8 cellular contexts compared by ENCODE assay signal in genomic region chrX:153900806-153901752, GRCh38. TPM values are rescaled to one million over a fixed set of nuclear protein-coding genes. Genes with fewer than 3 reads are reported as not detected.
DNase-seq lines count a peak whose midpoint lies in the region; ATAC-seq, FAIRE-seq and TF ChIP-seq lines count a peak whose summit lies in the region.

No MANE protein-coding gene starts in this region.

- H3K27ac Mint-ChIP-seq in WTC11 (no peak overlapping the region), neural progenitor cell (peak overlapping the region; percentile 65)

- H2BK20ac ChIP-seq in H1 (ENCODE audit: low read length), result no peak overlapping the region

- TF ChIP-seq EP300 in H1 (IDR thresholded peaks at IDR 0.05; ENCODE audit: borderline replicate concordance in 1 of 2, low read depth in 2 of 2, low read length in 2 of 2), result no peak

- DNase-seq in activated gamma-delta T cell treated with Interleukin-2 at 50 U/mL for 16 hours (peak; percentile 53), activated gamma-delta T cell (lab: John Stamatoyannopoulos, UW) (no peak), NCI-H2107 (lab: John Stamatoyannopoulos, UW) (peak; percentile 57), WTC11 (ENCODE audit: low spot score) (no peak), H1 (ENCODE audit: low read depth in 1 of 2, low spot score in 2 of 2) (no peak), neural progenitor cell (ENCODE audit: low spot score) (peak; percentile 35), frontal cortex (ENCODE audit: low spot score in 2 of 2) (no peak)

- H3K27ac ChIP-seq in H1 (ENCODE audit: low read depth, low read length) (no peak overlapping the region), neural progenitor cell (no peak overlapping the region)

- no peak overlapping the region for H4K5ac ChIP-seq in H1 (ENCODE audit: insufficient read length, low read depth, low read length)

- H2BK5ac ChIP-seq in H1 (ENCODE audit: low read depth, low read length), result peak overlapping the region; percentile 78

- H3K9ac ChIP-seq in H1 (replicated peaks in 1 of 4; ENCODE audit: extremely low read depth in 1 of 4, low read depth in 3 of 4, low read length in 3 of 4), result no peak overlapping the region
- no peak overlapping the region for H3K9ac ChIP-seq in neural progenitor cell

- H3K36me3 Mint-ChIP-seq in WTC11 (no peaks in the 10 kb centered on the region), neural progenitor cell (no peaks in the 10 kb centered on the region)

- POLR2A ChIA-PET in WTC11 (lab: Charles Lee), result no interaction called here
- POLR2A ChIA-PET in H1 (lab: Charles Lee; ENCODE audit: partially characterized antibody), result interaction anchor here (0.6 to 0.9 kb wide), 2 partner anchors 18 to 429 kb away, joined by 3 to 4 read pairs; no protein-coding TSS in a partner anchor

- no peak overlapping the region for H2BK15ac ChIP-seq in H1 (ENCODE audit: low read length)

- 57 to 95% methylated on average over 4 to 15 of the region's 26 CpGs for WGBS in H1 (ENCODE audit: extremely low coverage in 1 of 2, insufficient coverage in 1 of 2, insufficient read length in 1 of 2, insufficient replicate concordance in 2 of 2, low coverage in 1 of 2, low lambda C conversion rate in 2 of 2, missing lambda C conversion rate in 1 of 2), 2 experiments

- H2AFZ ChIP-seq in H1 (ENCODE audit: low read length) (no peak overlapping the region), neural progenitor cell (replicated peaks) (no peak overlapping the region)

- H3K9me3 Mint-ChIP-seq in WTC11 (no peaks in the 10 kb centered on the region), neural progenitor cell (peaks cover 20% of the 10 kb centered on the region)

- no peaks in the 10 kb centered on the region for H3K79me1 ChIP-seq in H1 (ENCODE audit: low read depth, low read length)

- CTCF ChIA-PET in WTC11 (lab: Charles Lee), result interaction anchor here (0.9 to 1.6 kb wide), 4 partner anchors 8 to 46 kb away, joined by 3 to 4 read pairs (median 4); no protein-coding TSS in a partner anchor
- CTCF ChIA-PET in H1 (lab: Charles Lee; ENCODE audit: partially characterized antibody), result interaction anchor here (0.8 to 1.6 kb wide), 5 partner anchors 9 to 46 kb away, joined by 3 to 6 read pairs (median 4); no protein-coding TSS in a partner anchor

- peaks cover 3% of the 10 kb centered on the region; the same call in 1 of the 2 replicates for H3K23me2 ChIP-seq in H1 (ENCODE audit: low read depth, low read length)

- no peaks in the 10 kb centered on the region for H3K36me3 ChIP-seq in H1 (ENCODE audit: control insufficient read depth in 2 of 4, insufficient read depth in 4 of 4, low read length in 3 of 4)
- H3K36me3 ChIP-seq in neural progenitor cell, result no peaks in the 10 kb centered on the region

- peaks cover 0 to 12% (median 0%) of the 10 kb centered on the region in 4 experiments; a peak in 1 of 7 replicates for H3K4me1 ChIP-seq in H1 (replicated peaks in 1 of 4; ENCODE audit: control insufficient read depth in 3 of 4, insufficient read depth in 4 of 4, low read length in 3 of 4)
- H3K4me1 ChIP-seq in neural progenitor cell, result peaks cover 3% of the 10 kb centered on the region

- H3K4me3 Mint-ChIP-seq in WTC11, result no peak overlapping the region
- peak overlapping the region; percentile 58 for H3K4me3 Mint-ChIP-seq in neural progenitor cell

- no peak overlapping the region for H3K4me3 ChIP-seq in H1 (ENCODE audit: extremely low read depth in 1 of 4, insufficient read depth in 2 of 4, low read depth in 3 of 4, low read length in 4 of 4)
- no peak overlapping the region for H3K4me3 ChIP-seq in neural progenitor cell

- H3K9me3 ChIP-seq in H1 (ENCODE audit: insufficient read depth in 2 of 2, low read depth in 1 of 2, low read length in 1 of 2), result no peaks in the 10 kb centered on the region
- H3K9me3 ChIP-seq in neural progenitor cell (ENCODE audit: low read depth), result no peaks in the 10 kb centered on the region

- H4K8ac ChIP-seq in H1 (ENCODE audit: extremely low read depth, insufficient read depth, low read length), result no peak overlapping the region

- H3K14ac ChIP-seq in H1 (ENCODE audit: insufficient read length), result no peak overlapping the region

- H3K4me1 Mint-ChIP-seq in WTC11 (peaks cover 23% of the 10 kb centered on the region), neural progenitor cell (peaks cover 18% of the 10 kb centered on the region)

- H3K79me2 ChIP-seq in H1 (ENCODE audit: control insufficient read depth in 1 of 2, insufficient read depth in 2 of 2, low read length in 2 of 2) (no peaks in the 10 kb centered on the region), neural progenitor cell (ENCODE audit: low read depth) (no peaks in the 10 kb centered on the region)

- H4K91ac ChIP-seq in H1 (replicated peaks; ENCODE audit: insufficient read length, low read length), result peak overlapping the region; percentile 95

- H3K27me3 ChIP-seq in H1 (replicated peaks in 1 of 4; ENCODE audit: control insufficient read depth in 3 of 4, extremely low read depth in 1 of 4, insufficient read depth in 3 of 4, low read length in 3 of 4) (no peaks in the 10 kb centered on the region), neural progenitor cell (no peaks in the 10 kb centered on the region)

- ATAC-seq in HG02763 (IDR thresholded peaks at IDR 0.05; ENCODE audit: unreplicated experiment) (peak; percentile 63), WTC11 (peak; percentile 53)

- TF ChIP-seq CTCF in WTC11 (IDR thresholded peaks at IDR 0.05) (no peak), H1 (IDR thresholded peaks at IDR 0.05; ENCODE audit: control extremely low read depth in 1 of 3, insufficient read depth in 1 of 3, low read depth in 1 of 3, low read length in 3 of 3) (no peak), neural progenitor cell (IDR thresholded peaks at IDR 0.05) (no peak)

- no peak overlapping the region for H2AK5ac ChIP-seq in H1 (ENCODE audit: low read depth, low read length)

- no peak for TF ChIP-seq RAD21 in H1 (IDR thresholded peaks at IDR 0.05 in 1 of 2, conservative IDR thresholded peaks at IDR 0.05 in 1 of 2; ENCODE audit: low read depth in 2 of 2, low read length in 2 of 2)

- no peak overlapping the region; the same call in 1 of the 2 replicates for H3K18ac ChIP-seq in H1 (ENCODE audit: extremely low read depth, low read length)

- no peaks in the 10 kb centered on the region for H3K27me3 Mint-ChIP-seq in WTC11 (ENCODE audit: low read depth)
- peaks cover 6% of the 10 kb centered on the region for H3K27me3 Mint-ChIP-seq in neural progenitor cell (ENCODE audit: insufficient read depth, low read depth)

- H2BK12ac ChIP-seq in H1 (ENCODE audit: low read depth, low read length), result peak overlapping the region; percentile 95; the same call in 1 of the 2 replicates

- no peak overlapping the region for H3K56ac ChIP-seq in H1 (replicated peaks; ENCODE audit: insufficient read length, low read depth, low read length)

- no peak for FAIRE-seq in H1 (lab: Jason Lieb, UNC)
- FAIRE-seq in frontal cortex (lab: Jason Lieb, UNC), result no peak

- H2BK120ac ChIP-seq in H1 (replicated peaks; ENCODE audit: low read depth, low read length), result no peak overlapping the region

- no peak overlapping the region for H3K23ac ChIP-seq in H1 (ENCODE audit: insufficient read length)

- H3K4me2 ChIP-seq in H1 (ENCODE audit: insufficient read depth in 1 of 2, low read depth in 2 of 2, low read length in 2 of 2), result no peak overlapping the region
- no peak overlapping the region for H3K4me2 ChIP-seq in neural progenitor cell

- H3K4ac ChIP-seq in H1 (replicated peaks; ENCODE audit: insufficient read length, low read depth, low read length), result no peak overlapping the region

- H3F3A ChIP-seq in neural progenitor cell (ENCODE audit: low read depth), result no peaks in the 10 kb centered on the region

- H4K20me1 ChIP-seq in H1 (replicated peaks in 1 of 2; ENCODE audit: control insufficient read depth in 1 of 2, insufficient read depth in 2 of 2, low read length in 2 of 2), result peaks cover 0 to 4% of the 10 kb centered on the region in 2 experiments
- no peaks in the 10 kb centered on the region for H4K20me1 ChIP-seq in neural progenitor cell (ENCODE audit: low read depth)

- no peak for TF ChIP-seq POLR2A in H1 (IDR thresholded peaks at IDR 0.05; ENCODE audit: control extremely low read depth in 1 of 2, low read depth in 2 of 2, low read length in 2 of 2)

RNA-seq across cellular contexts. Expression of gene AVPR2, which starts 3.4 kb away (rescaled TPM):
- total RNA-seq in WTC11 (2021), result 0.11 TPM in 1 of 3 replicates, not detected in the others
- not detected in 2 replicates for total RNA-seq in H1 (2021; fragmentation: NEBNext Ultra II Directional; extraction: Animal tissue kit (Norgen Biotek cat#: 25700))
- 0.08 and 0.09 TPM in 2 replicates for polyA plus RNA-seq in H1 (2011; rRNA removed)
- 0.06 TPM for polyA plus RNA-seq in H1 (2011; cell fraction: cytosol; rRNA removed)
- 0.14 TPM for polyA plus RNA-seq in H1 (2011; cell fraction: nucleus; rRNA removed)
- 0.25 to 0.54 TPM (median 0.35 TPM) in 3 of 4 replicates, not detected in the other for polyA plus RNA-seq in H1 (2012, experiment 1 of 2)
- 0.14 TPM for polyA plus RNA-seq in H1 (2012, experiment 2 of 2)
- 0.10 TPM for polyA plus RNA-seq in H1 (2013, experiment 1 of 2)
- polyA plus RNA-seq in H1 (2013, experiment 2 of 2), result 0.13 TPM
- 0.15 TPM in 1 of 2 replicates, not detected in the other for polyA minus RNA-seq in H1 (2011; rRNA and poly(A)+ RNA removed)
- polyA minus RNA-seq in H1 (2011; cell fraction: cytosol; rRNA and poly(A)+ RNA removed), result not detected
- polyA minus RNA-seq in H1 (2011; cell fraction: nucleus; rRNA and poly(A)+ RNA removed), result not detected
- not detected in 2 replicates for total RNA-seq in neural progenitor cell (ENCODE audit: low replicate concordance)
- not detected for total RNA-seq in frontal cortex

RNA-seq across cellular contexts. Expression of gene L1CAM, which starts 15.1 kb away (rescaled TPM):
- 40.2 to 55.2 TPM (median 49.4 TPM) in 3 replicates for total RNA-seq in WTC11 (2021)
- total RNA-seq in H1 (2021; fragmentation: NEBNext Ultra II Directional; extraction: Animal tissue kit (Norgen Biotek cat#: 25700)), result 38.7 and 43.0 TPM in 2 replicates
- polyA plus RNA-seq in H1 (2011; rRNA removed), result 11.0 and 16.4 TPM in 2 replicates
- polyA plus RNA-seq in H1 (2011; cell fraction: cytosol; rRNA removed), result 9.1 TPM
- 32.6 TPM for polyA plus RNA-seq in H1 (2011; cell fraction: nucleus; rRNA removed)
- polyA plus RNA-seq in H1 (2012, experiment 1 of 2), result 22.4 to 29.0 TPM (median 26.2 TPM) in 4 replicates
- 15.9 TPM for polyA plus RNA-seq in H1 (2012, experiment 2 of 2)
- polyA plus RNA-seq in H1 (2013, experiment 1 of 2), result 54.0 TPM
- polyA plus RNA-seq in H1 (2013, experiment 2 of 2), result 46.2 TPM
- polyA minus RNA-seq in H1 (2011; rRNA and poly(A)+ RNA removed), result 13.0 and 18.6 TPM in 2 replicates
- polyA minus RNA-seq in H1 (2011; cell fraction: cytosol; rRNA and poly(A)+ RNA removed), result 21.0 TPM
- polyA minus RNA-seq in H1 (2011; cell fraction: nucleus; rRNA and poly(A)+ RNA removed), result 12.7 TPM
- 0.49 and 1.7 TPM in 2 replicates for total RNA-seq in neural progenitor cell (ENCODE audit: low replicate concordance)
- total RNA-seq in frontal cortex, result 101 TPM

RNA-seq across cellular contexts. Expression of gene ARHGAP4, which starts 25.0 kb away (rescaled TPM):
- total RNA-seq in WTC11 (2021) (52.1 to 66.9 TPM (median 65.3 TPM) in 3 replicates), neural progenitor cell (ENCODE audit: low replicate concordance) (5.1 and 17.9 TPM in 2 replicates), frontal cortex (5.7 TPM)
- total RNA-seq in H1 (2021; fragmentation: NEBNext Ultra II Directional; extraction: Animal tissue kit (Norgen Biotek cat#: 25700)), result 25.9 and 26.0 TPM in 2 replicates
- polyA plus RNA-seq in H1 (2011; rRNA removed), result 23.9 and 42.4 TPM in 2 replicates
- 27.6 TPM for polyA plus RNA-seq in H1 (2011; cell fraction: cytosol; rRNA removed)
- 149 TPM for polyA plus RNA-seq in H1 (2011; cell fraction: nucleus; rRNA removed)
- polyA plus RNA-seq in H1 (2012, experiment 1 of 2), result 10.6 to 29.1 TPM (median 24.4 TPM) in 4 replicates
- polyA plus RNA-seq in H1 (2012, experiment 2 of 2), result 21.7 TPM
- polyA plus RNA-seq in H1 (2013, experiment 1 of 2), result 27.8 TPM
- 26.3 TPM for polyA plus RNA-seq in H1 (2013, experiment 2 of 2)
- polyA minus RNA-seq in H1 (2011; rRNA and poly(A)+ RNA removed), result 9.9 and 11.1 TPM in 2 replicates
- 32.3 TPM for polyA minus RNA-seq in H1 (2011; cell fraction: cytosol; rRNA and poly(A)+ RNA removed)
- polyA minus RNA-seq in H1 (2011; cell fraction: nucleus; rRNA and poly(A)+ RNA removed), result 31.3 TPM

RNA-seq across cellular contexts. Expression of gene NAA10, which starts 33.8 kb away (rescaled TPM):
- total RNA-seq in WTC11 (2021) (97.1 to 107 TPM (median 101 TPM) in 3 replicates), neural progenitor cell (ENCODE audit: low replicate concordance) (55.5 and 113 TPM in 2 replicates), frontal cortex (21.6 TPM)
- total RNA-seq in H1 (2021; fragmentation: NEBNext Ultra II Directional; extraction: Animal tissue kit (Norgen Biotek cat#: 25700)), result 98.1 and 98.8 TPM in 2 replicates
- 80.4 and 119 TPM in 2 replicates for polyA plus RNA-seq in H1 (2011; rRNA removed)
- polyA plus RNA-seq in H1 (2011; cell fraction: cytosol; rRNA removed), result 119 TPM
- 118 TPM for polyA plus RNA-seq in H1 (2011; cell fraction: nucleus; rRNA removed)
- 97.2 to 140 TPM (median 123 TPM) in 4 replicates for polyA plus RNA-seq in H1 (2012, experiment 1 of 2)
- 131 TPM for polyA plus RNA-seq in H1 (2012, experiment 2 of 2)
- 119 TPM for polyA plus RNA-seq in H1 (2013, experiment 1 of 2)
- 110 TPM for polyA plus RNA-seq in H1 (2013, experiment 2 of 2)
- polyA minus RNA-seq in H1 (2011; rRNA and poly(A)+ RNA removed), result 52.7 and 54.6 TPM in 2 replicates
- 42.9 TPM for polyA minus RNA-seq in H1 (2011; cell fraction: cytosol; rRNA and poly(A)+ RNA removed)
- polyA minus RNA-seq in H1 (2011; cell fraction: nucleus; rRNA and poly(A)+ RNA removed), result 50.2 TPM

RNA-seq across cellular contexts. Expression of gene RENBP, which starts 43.4 kb away (rescaled TPM):
- total RNA-seq in WTC11 (2021) (14.0 to 18.6 TPM (median 16.2 TPM) in 3 replicates), neural progenitor cell (ENCODE audit: low replicate concordance) (5.4 and 9.3 TPM in 2 replicates), frontal cortex (2.4 TPM)
- 11.9 and 12.4 TPM in 2 replicates for total RNA-seq in H1 (2021; fragmentation: NEBNext Ultra II Directional; extraction: Animal tissue kit (Norgen Biotek cat#: 25700))
- polyA plus RNA-seq in H1 (2011; rRNA removed), result 21.8 and 26.5 TPM in 2 replicates
- polyA plus RNA-seq in H1 (2011; cell fraction: cytosol; rRNA removed), result 27.0 TPM
- 34.6 TPM for polyA plus RNA-seq in H1 (2011; cell fraction: nucleus; rRNA removed)
- 10.0 to 21.2 TPM (median 17.8 TPM) in 4 replicates for polyA plus RNA-seq in H1 (2012, experiment 1 of 2)
- 7.8 TPM for polyA plus RNA-seq in H1 (2012, experiment 2 of 2)
- polyA plus RNA-seq in H1 (2013, experiment 1 of 2), result 6.4 TPM
- 4.9 TPM for polyA plus RNA-seq in H1 (2013, experiment 2 of 2)
- 5.5 and 9.2 TPM in 2 replicates for polyA minus RNA-seq in H1 (2011; rRNA and poly(A)+ RNA removed)
- polyA minus RNA-seq in H1 (2011; cell fraction: cytosol; rRNA and poly(A)+ RNA removed), result 4.0 TPM
- 6.6 TPM for polyA minus RNA-seq in H1 (2011; cell fraction: nucleus; rRNA and poly(A)+ RNA removed)

Comparison
In these comparisons a context has a peak if more than half of its experiments do, and no peak if none do; other contexts are left out.
1. DNase-seq: peak in activated gamma-delta T cell treated with Interleukin-2 at 50 U/mL for 16 hours (single experiment), NCI-H2107 (single experiment) and neural progenitor cell (single experiment); none in activated gamma-delta T cell (single experiment), WTC11 (single experiment), H1 (0 of 2) and frontal cortex (0 of 2).
2. RNA of gene L1CAM, which starts 15.1 kb away (total RNA-seq): 101 TPM in frontal cortex (single experiment), 38.7 to 43.0 TPM in H1 and 40.2 to 55.2 TPM in WTC11; 0.49 to 1.7 TPM in neural progenitor cell; every median in the first group is over 10 times any median in the second.